22 cellular contexts compared by ENCODE assay signal in genomic region chr3:25465266-25465860, GRCh38. TPM values are rescaled to one million over a fixed set of nuclear protein-coding genes. Genes with fewer than 3 reads are reported as not detected.
DNase-seq lines count a peak whose midpoint lies in the region; ATAC-seq, FAIRE-seq and TF ChIP-seq lines count a peak whose summit lies in the region.
"Had no signal": no experiment of that assay in that cellular context is flagged by ENCODE, and none has a peak within 500 bp of the region (broad histone marks: within the 10 kb centered on the region; RNA-seq: fewer than 3 reads in every experiment).

No MANE protein-coding gene starts in this region.

- H3K4me1 Mint-ChIP-seq in astrocyte (ENCODE audit: low read depth, unreplicated experiment) (peaks cover 1% of the 10 kb centered on the region), mesothelial cell of epicardium (peaks cover 38% of the 10 kb centered on the region)

- H3K4me1 ChIP-seq in mammary epithelial cell (ENCODE audit: insufficient read depth, low read length) (peaks cover 23% of the 10 kb centered on the region), breast epithelium (peaks cover 0 to 4% of the 10 kb centered on the region in 2 donors), astrocyte (ENCODE audit: insufficient read depth, low read length) (peaks cover 6% of the 10 kb centered on the region), skeletal muscle tissue (ENCODE audit: control insufficient read depth in 3 of 3, insufficient read depth in 3 of 3, low read length in 3 of 3) (peaks cover 18 to 22% (median 18%) of the 10 kb centered on the region in 3 donors)

- TF ChIP-seq POLR2A in breast epithelium (IDR thresholded peaks at IDR 0.05): no peak

- H3K4me3 Mint-ChIP-seq in astrocyte (ENCODE audit: unreplicated experiment) (no peak overlapping the region), mesothelial cell of epicardium (no peak overlapping the region)
- H3K4me3 Mint-ChIP-seq: CD14-positive monocyte had no signal

- H3K9ac ChIP-seq in mammary epithelial cell (ENCODE audit: insufficient read depth, low read length) (no peak overlapping the region), astrocyte (ENCODE audit: low read length) (no peak overlapping the region), skeletal muscle tissue (ENCODE audit: low read depth in 1 of 3, low read length in 3 of 3) (no peak overlapping the region)
- H3K9ac ChIP-seq: GM23248 had no signal

- BruUV-seq in mammary epithelial cell (replicated peaks; lab: Mats Ljungman, UMichigan): no TSS peak

- peak; percentile 9 for FAIRE-seq in astrocyte (lab: Jason Lieb, UNC)
- FAIRE-seq: HTR-8/SVneo had no signal

- H3K4me3 ChIP-seq in mammary epithelial cell (replicated peaks in 1 of 3; ENCODE audit: insufficient read depth in 1 of 3, low read depth in 2 of 3, low read length in 3 of 3): no peak overlapping the region
- no peak overlapping the region for H3K4me3 ChIP-seq in breast epithelium
- no peak overlapping the region for H3K4me3 ChIP-seq in astrocyte (ENCODE audit: insufficient read depth, low read depth, low read length)
- H3K4me3 ChIP-seq in skeletal muscle tissue (ENCODE audit: low read length in 3 of 3): peak overlapping the region in 2 of 3 donors; percentile 23 to 30
- H3K4me3 ChIP-seq: GM23248, HAP-1 had no signal

- 86% methylated on average over 4 of the region's 5 CpGs for WGBS in mammary epithelial cell (ENCODE audit: low coverage, missing lambda C conversion rate)

- H3K79me2 ChIP-seq in mammary epithelial cell (ENCODE audit: insufficient read depth, low read length) (no peaks in the 10 kb centered on the region), astrocyte (ENCODE audit: insufficient read depth, low read length) (peaks cover 45% of the 10 kb centered on the region)

- TF ChIP-seq CTCF in mammary epithelial cell (conservative IDR thresholded peaks at IDR 0.05 in 1 of 2, IDR thresholded peaks at IDR 0.05 in 1 of 2; ENCODE audit: extremely low read depth in 1 of 2, insufficient read depth in 1 of 2, low read depth in 1 of 2, low read length in 2 of 2) (no peak), breast epithelium (IDR thresholded peaks at IDR 0.05) (no peak), astrocyte (IDR thresholded peaks at IDR 0.05; ENCODE audit: insufficient read depth, low read depth, low read length) (no peak), mesothelial cell of epicardium (IDR thresholded peaks at IDR 0.05; ENCODE audit: unreplicated experiment) (no peak)

- H3K4me2 ChIP-seq in mammary epithelial cell (ENCODE audit: insufficient read depth, low read depth, low read length) (no peak overlapping the region), astrocyte (ENCODE audit: low read length) (no peak overlapping the region)

- DNase-seq in mammary epithelial cell (peak; percentile 64), breast epithelium (ENCODE audit: low spot score in 2 of 2) (no peak), astrocyte (ENCODE audit: low read depth) (no peak), mesothelial cell of epicardium (ENCODE audit: low spot score in 2 of 2, unreplicated experiment in 2 of 2) (no peak), NCI-H2029 (lab: John Stamatoyannopoulos, UW) (no peak), iPS-NIHi7 (ENCODE audit: extremely low spot score) (no peak), left colon (no peak)
- DNase-seq: DND-41, GM23248, IMR-90, NCI-H1417, NCI-H187, NCI-H345, NCI-H526 had no signal

- H3K9me3 Mint-ChIP-seq in astrocyte (ENCODE audit: unreplicated experiment) (no peaks in the 10 kb centered on the region), mesothelial cell of epicardium (no peaks in the 10 kb centered on the region)

- H2AFZ ChIP-seq in mammary epithelial cell (ENCODE audit: low read depth, low read length) (no peak overlapping the region), astrocyte (ENCODE audit: low read depth, low read length) (no peak overlapping the region)
- H2AFZ ChIP-seq: GM23248 had no signal

- no peak overlapping the region for H3K27ac ChIP-seq in mammary epithelial cell (ENCODE audit: insufficient read depth, low read depth, low read length)
- no peak overlapping the region for H3K27ac ChIP-seq in breast epithelium
- H3K27ac ChIP-seq in astrocyte (ENCODE audit: low read depth, low read length): no peak overlapping the region
- H3K27ac ChIP-seq in skeletal muscle tissue (ENCODE audit: low read depth, low read length): no peak overlapping the region
- H3K27ac ChIP-seq: 22Rv1, GM23248 had no signal

- CTCF ChIA-PET in mammary epithelial cell (lab: Charles Lee; ENCODE audit: low non-redundant PET): no interaction called here

- intact Hi-C loops in mammary epithelial cell (cut with micrococcal nuclease): no loop called here
- intact Hi-C loops in breast epithelium (cut with DNase I; ENCODE audit: low total_unique reads): no loop called here
- intact Hi-C loops in left colon (cut with DNase I, micrococcal nuclease): no loop called here

- in situ Hi-C loops in mammary epithelial cell (cut with MboI; ENCODE audit: low sequenced_read_pairs in 2 of 2): no loop called here

- no peaks in the 10 kb centered on the region for H4K20me1 ChIP-seq in mammary epithelial cell (ENCODE audit: insufficient read depth, low read length)
- H4K20me1 ChIP-seq in astrocyte (ENCODE audit: insufficient read depth, low read length): no peaks in the 10 kb centered on the region

- H3K27ac Mint-ChIP-seq in astrocyte (ENCODE audit: unreplicated experiment) (no peak overlapping the region), mesothelial cell of epicardium (peak overlapping the region; percentile 50)
- H3K27ac Mint-ChIP-seq: CD14-positive monocyte had no signal

- H3K36me3 ChIP-seq in mammary epithelial cell (ENCODE audit: insufficient read depth, low read length) (no peaks in the 10 kb centered on the region), breast epithelium (no peaks in the 10 kb centered on the region), astrocyte (ENCODE audit: insufficient read depth, low read length) (peaks cover 8% of the 10 kb centered on the region), skeletal muscle tissue (ENCODE audit: control insufficient read depth in 3 of 3, insufficient read depth in 3 of 3, low read length in 3 of 3) (no peaks in the 10 kb centered on the region)
- H3K36me3 ChIP-seq: HAP-1 had no signal

- H3K27me3 Mint-ChIP-seq in astrocyte (ENCODE audit: low read depth, unreplicated experiment): no peaks in the 10 kb centered on the region
- H3K27me3 Mint-ChIP-seq in mesothelial cell of epicardium (ENCODE audit: low read depth): no peaks in the 10 kb centered on the region

- dilution Hi-C loops in mammary epithelial cell (cut with HindIII; ENCODE audit: low sequenced_read_pairs): no loop called here

- ATAC-seq in left colon: no peak
- ATAC-seq: Panc1, Right ventricle myocardium inferior had no signal

- H3K9me3 ChIP-seq in mammary epithelial cell (replicated peaks; ENCODE audit: insufficient read depth, low read length) (no peaks in the 10 kb centered on the region), breast epithelium (no peaks in the 10 kb centered on the region), astrocyte (ENCODE audit: insufficient read depth, low read depth, low read length) (no peaks in the 10 kb centered on the region), skeletal muscle tissue (ENCODE audit: control insufficient read depth in 3 of 3, low read length in 3 of 3) (no peaks in the 10 kb centered on the region)
- H3K9me3 ChIP-seq: HAP-1 had no signal

- H3K27me3 ChIP-seq in mammary epithelial cell (ENCODE audit: insufficient read depth, low read length): no peaks in the 10 kb centered on the region
- H3K27me3 ChIP-seq in breast epithelium: no peaks in the 10 kb centered on the region
- no peaks in the 10 kb centered on the region for H3K27me3 ChIP-seq in astrocyte (ENCODE audit: insufficient read depth, low read length)
- no peaks in the 10 kb centered on the region for H3K27me3 ChIP-seq in skeletal muscle tissue (ENCODE audit: control insufficient read depth in 3 of 3, insufficient read depth in 3 of 3, low read length in 3 of 3)

- H3K36me3 Mint-ChIP-seq in astrocyte (ENCODE audit: low read depth, unreplicated experiment) (no peaks in the 10 kb centered on the region), mesothelial cell of epicardium (peaks cover 33% of the 10 kb centered on the region)
- H3K36me3 Mint-ChIP-seq: CD14-positive monocyte had no signal

RNA-seq across cellular contexts. Expression of gene RARB, which starts 37.3 kb away (rescaled TPM):
- total RNA-seq in mammary epithelial cell: 1 to 10 TPM in 1 of 2 donors, under 1 TPM in 1; 0.59 to 8.2 TPM
- polyA plus RNA-seq in mammary epithelial cell: 0.08 TPM
- polyA minus RNA-seq in mammary epithelial cell: 9.0 TPM
- 10 to 100 TPM in 1 of 3 donors, 1 to 10 TPM in 1, under 1 TPM in 1; 0.80 to 20.1 (median 8.2) TPM for total RNA-seq in breast epithelium
- 0.27 and 0.29 TPM in 2 replicates for total RNA-seq in astrocyte
- total RNA-seq in mesothelial cell of epicardium: 106 to 117 TPM (median 117 TPM) in 3 replicates
- 20.9 TPM for total RNA-seq in skeletal muscle tissue
- 1 to 10 TPM; 1.2 to 4.3 TPM for total RNA-seq in left colon
- total RNA-seq: G401, GM23248 had no signal
- polyA plus RNA-seq: CD14-positive monocyte had no signal

Comparison
In these comparisons a context has a peak if more than half of its experiments do, and no peak if none do; other contexts are left out.
1. H3K4me3 ChIP-seq: peak in skeletal muscle tissue (2 of 3); none in mammary epithelial cell (0 of 3), breast epithelium (0 of 3) and astrocyte (single experiment).